12 cellular contexts compared by ENCODE assay signal in genomic region chr10:101828734-101829551, GRCh38. TPM values are rescaled to one million over a fixed set of nuclear protein-coding genes. Genes with fewer than 3 reads are reported as not detected.
DNase-seq lines count a peak whose midpoint lies in the region; ATAC-seq and TF ChIP-seq lines count a peak whose summit lies in the region.
"Had no signal": no experiment of that assay in that cellular context is flagged by ENCODE, and none has a peak within 500 bp of the region (broad histone marks: within the 10 kb centered on the region; RNA-seq: fewer than 3 reads in every experiment).

No MANE protein-coding gene starts in this region.

- H3K4me3 ChIP-seq in thymus (ENCODE audit: low read length) = peak overlapping the region; percentile 44

- DNase-seq in NCI-H2227 (lab: John Stamatoyannopoulos, UW; ENCODE audit: unreplicated experiment) (peak; percentile 14), NCI-H2227 treated with DMSO at 0.1 percent for 48 hours (lab: John Stamatoyannopoulos, UW) (no peak), chondrocyte (ENCODE audit: low spot score) (peak; percentile 77), memory B cell (ENCODE audit: low spot score in 2 of 2) (no peak), osteocyte (ENCODE audit: extremely low spot score, unreplicated experiment) (no peak), NCI-H1930 (lab: John Stamatoyannopoulos, UW) (no peak)
- DNase-seq: 8988T, GF-D8, NCI-H524 had no signal

- H3K4me3 Mint-ChIP-seq in chondrocyte (ENCODE audit: unreplicated experiment) (no peak overlapping the region), memory B cell (peak overlapping the region; percentile 4), osteocyte (ENCODE audit: unreplicated experiment) (no peak overlapping the region)

- H3K36me3 Mint-ChIP-seq in chondrocyte (ENCODE audit: low read depth) = peaks cover 3% of the 10 kb centered on the region
- H3K36me3 Mint-ChIP-seq in memory B cell = no peaks in the 10 kb centered on the region
- peaks cover 4% of the 10 kb centered on the region for H3K36me3 Mint-ChIP-seq in osteocyte (ENCODE audit: unreplicated experiment)

- no peaks in the 10 kb centered on the region for H3K27me3 ChIP-seq in thymus (ENCODE audit: control insufficient read depth, insufficient read depth)

- WGBS in thymus = 74% methylated on average over 41 of the region's 41 CpGs

- H3K27me3 Mint-ChIP-seq in chondrocyte (ENCODE audit: low read depth) = no peaks in the 10 kb centered on the region
- no peaks in the 10 kb centered on the region for H3K27me3 Mint-ChIP-seq in memory B cell
- H3K27me3 Mint-ChIP-seq in osteocyte (ENCODE audit: unreplicated experiment) = no peaks in the 10 kb centered on the region

- H3K4me1 Mint-ChIP-seq in chondrocyte (ENCODE audit: low read depth) = peaks cover 22% of the 10 kb centered on the region
- peaks cover 31% of the 10 kb centered on the region for H3K4me1 Mint-ChIP-seq in memory B cell
- H3K4me1 Mint-ChIP-seq in osteocyte (ENCODE audit: unreplicated experiment) = peaks cover 18% of the 10 kb centered on the region

- H3K27ac Mint-ChIP-seq in chondrocyte (ENCODE audit: unreplicated experiment) (no peak overlapping the region), memory B cell (no peak overlapping the region), osteocyte (ENCODE audit: unreplicated experiment) (no peak overlapping the region)

- no peak for ATAC-seq in memory B cell (ENCODE audit: low read depth)
- ATAC-seq in GM18909 (IDR thresholded peaks at IDR 0.05; ENCODE audit: poor library complexity, unreplicated experiment) = no peak

- H3K4me1 ChIP-seq in thymus (ENCODE audit: control insufficient read depth, insufficient read depth, low read length) = peaks cover 15% of the 10 kb centered on the region

- no peaks in the 10 kb centered on the region for H3K36me3 ChIP-seq in thymus (ENCODE audit: control insufficient read depth, insufficient read depth)

- peak overlapping the region; percentile 68 for H3K27ac ChIP-seq in thymus (ENCODE audit: low read depth)

- H3K9me3 ChIP-seq in thymus (ENCODE audit: control insufficient read depth) = no peaks in the 10 kb centered on the region

- no peaks in the 10 kb centered on the region for H3K9me3 Mint-ChIP-seq in chondrocyte (ENCODE audit: low read depth)
- no peaks in the 10 kb centered on the region for H3K9me3 Mint-ChIP-seq in memory B cell
- H3K9me3 Mint-ChIP-seq in osteocyte (ENCODE audit: unreplicated experiment) = no peaks in the 10 kb centered on the region

- no peak for TF ChIP-seq CTCF in chondrocyte (IDR thresholded peaks at IDR 0.05)
- no peak for TF ChIP-seq CTCF in osteocyte (IDR thresholded peaks at IDR 0.05)

RNA-seq across cellular contexts. Expression of gene OGA, which starts 10.7 kb away (rescaled TPM):
- total RNA-seq in chondrocyte (75.5 to 79.2 TPM (median 75.5 TPM) in 3 replicates), osteocyte (113 and 127 TPM in 2 replicates)
- 154 TPM for polyA plus RNA-seq in thymus

RNA-seq across cellular contexts. Expression of gene KCNIP2, which starts 14.7 kb away (rescaled TPM):
- total RNA-seq in chondrocyte = 1.8 to 3.1 TPM (median 1.9 TPM) in 3 replicates
- polyA plus RNA-seq in thymus = 1.3 TPM
- 3.2 and 3.5 TPM in 2 replicates for total RNA-seq in osteocyte

RNA-seq across cellular contexts. Expression of gene NPM3, which starts 45.7 kb away (rescaled TPM):
- 34.0 to 49.0 TPM (median 36.5 TPM) in 3 replicates for total RNA-seq in chondrocyte
- 30.6 TPM for polyA plus RNA-seq in thymus
- 35.6 and 42.6 TPM in 2 replicates for total RNA-seq in osteocyte

RNA-seq across cellular contexts. Expression of gene FGF8, which starts 53.0 kb away (rescaled TPM):
- not detected in 3 replicates for total RNA-seq in chondrocyte
- not detected for polyA plus RNA-seq in thymus
- total RNA-seq in osteocyte = not detected in 2 replicates
- total RNA-seq: HT1080 had no signal

Comparison
In these comparisons a context has a peak if more than half of its experiments do, and no peak if none do; other contexts are left out.
1. DNase-seq: peak in NCI-H2227 (single experiment) and chondrocyte (single experiment); none in NCI-H2227 treated with DMSO at 0.1 percent for 48 hours (single experiment), memory B cell (0 of 2), osteocyte (single experiment) and NCI-H1930 (0 of 2).